ENCODE assay signal across 8 cellular contexts in the genomic region with DNA sequence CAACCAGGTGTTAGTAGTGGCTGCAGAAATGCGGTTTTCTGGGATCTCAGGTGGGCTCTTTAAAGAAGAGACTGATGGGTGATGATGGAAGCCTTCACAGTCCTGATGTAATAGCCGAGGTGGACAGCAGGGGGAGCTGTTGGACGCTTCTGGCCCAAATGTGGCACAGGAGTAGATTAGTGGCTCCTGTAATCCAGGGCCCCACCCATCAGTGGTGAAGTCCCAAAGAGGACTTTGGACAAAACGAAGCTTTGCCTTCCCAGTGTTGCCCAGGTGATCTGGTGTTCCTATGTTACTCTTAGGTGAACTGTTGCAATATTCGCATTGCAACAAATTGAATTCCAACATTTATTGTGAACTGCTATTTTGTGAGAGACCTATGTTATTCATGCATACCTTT. TPM values are rescaled to one million over a fixed set of nuclear protein-coding genes. Genes with fewer than 3 reads are reported as not detected.
A peak's percentile ranks its signal among the peaks of the same experiment; 100 is the strongest.
DNase-seq lines count a peak whose midpoint lies in the region; ATAC-seq and TF ChIP-seq lines count a peak whose summit lies in the region.

No MANE protein-coding gene starts in this region.

- peak; percentile 50 for ATAC-seq in HG03521 (IDR thresholded peaks at IDR 0.05; ENCODE audit: unreplicated experiment)
- ATAC-seq in sciatic nerve: peak; percentile 68
- ATAC-seq in GM18861 (IDR thresholded peaks at IDR 0.05; ENCODE audit: unreplicated experiment): no peak

- DNase-seq in COLO829 (ENCODE audit: low spot score): peak; percentile 31
- DNase-seq in SK-N-DZ (ENCODE audit: low spot score): peak; percentile 70
- peak; percentile 72 for DNase-seq in activated naive CD4-positive, alpha-beta T cell treated with anti-CD3 and anti-CD28 coated beads, Interleukin-2, amount 50 U/mL, for 16 hours
- peak; percentile 71 for DNase-seq in left ventricle myocardium inferior
- DNase-seq in sciatic nerve (ENCODE audit: low spot score): peak; percentile 80
- DNase-seq in foreskin melanocyte: no peak

- H3K27me3 ChIP-seq in left ventricle myocardium inferior (ENCODE audit: low read depth): no peaks in the 10 kb centered on the region

- no peaks in the 10 kb centered on the region for H3K9me3 ChIP-seq in left ventricle myocardium inferior (replicated peaks)

- H3K36me3 ChIP-seq in left ventricle myocardium inferior: no peaks in the 10 kb centered on the region

- H3K4me1 ChIP-seq in left ventricle myocardium inferior: peaks cover 42% of the 10 kb centered on the region

- intact Hi-C loops in left ventricle myocardium inferior (cut with micrococcal nuclease): no loop called here
- intact Hi-C loops in sciatic nerve (cut with DNase I): no loop called here

- peak; percentile 90 for TF ChIP-seq CTCF in left ventricle myocardium inferior (IDR thresholded peaks at IDR 0.05; ENCODE audit: borderline replicate concordance)

- H3K4me3 ChIP-seq in left ventricle myocardium inferior: no peak overlapping the region

- H3K27ac ChIP-seq in left ventricle myocardium inferior (replicated peaks): peak overlapping the region; percentile 47

RNA-seq across cellular contexts. Expression of a gene that starts 31.8 kb away (rescaled TPM):
- polyA plus RNA-seq in SK-N-DZ (2014; cell fraction: cytosol; rRNA removed): 17.5 and 18.2 TPM in 2 replicates
- 9.1 and 9.2 TPM in 2 replicates for polyA plus RNA-seq in SK-N-DZ (2014; cell fraction: nucleus; rRNA removed)
- total RNA-seq in left ventricle myocardium inferior (934 TPM), sciatic nerve (3.7 TPM)

Comparison
In these comparisons a context has a peak if more than half of its experiments do, and no peak if none do; other contexts are left out.
1. RNA of a gene that starts 31.8 kb away (total RNA-seq): 934 TPM in left ventricle myocardium inferior (single experiment); 3.7 TPM in sciatic nerve (single experiment); every median in the first group is over 100 times any median in the second.